ENCODE assay signal across 17 cellular contexts in the genomic region with DNA sequence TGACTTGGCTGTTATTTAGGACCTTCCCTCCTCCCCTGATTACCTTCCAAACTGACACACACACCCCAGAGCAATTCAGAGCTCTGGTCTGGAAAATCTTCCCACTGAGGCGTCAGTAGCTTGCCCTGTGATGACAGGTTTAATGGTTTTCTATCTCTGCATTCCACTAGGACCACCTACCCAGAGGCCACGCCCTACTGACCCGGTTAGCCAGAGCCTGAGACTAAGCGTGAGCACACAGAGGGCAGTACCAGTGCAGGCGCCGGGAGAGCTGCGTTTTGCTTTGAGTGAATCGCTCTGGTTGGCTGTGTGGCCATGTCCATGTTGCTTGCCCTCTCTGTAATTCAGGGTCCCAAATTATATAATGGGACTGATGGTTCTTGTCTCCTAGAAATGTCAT. TPM values are rescaled to one million over a fixed set of nuclear protein-coding genes. Genes with fewer than 3 reads are reported as not detected.
DNase-seq lines count a peak whose midpoint lies in the region; ATAC-seq and TF ChIP-seq lines count a peak whose summit lies in the region.
"Had no signal": no experiment of that assay in that cellular context is flagged by ENCODE, and none has a peak within 500 bp of the region (broad histone marks: within the 10 kb centered on the region; RNA-seq: fewer than 3 reads in every experiment).

No MANE protein-coding gene starts in this region.

- peak overlapping the region in 2 of 3 donors; percentile 92 to 93 for H3K27ac ChIP-seq in right lobe of liver
- H3K27ac ChIP-seq in CD8-positive, alpha-beta T cell (ENCODE audit: low read depth, low read length) = no peak overlapping the region
- H3K27ac ChIP-seq: neutrophil, spleen, stomach, upper lobe of right lung had no signal

- H3K36me3 ChIP-seq in right lobe of liver = no peaks in the 10 kb centered on the region
- no peaks in the 10 kb centered on the region for H3K36me3 ChIP-seq in CD8-positive, alpha-beta T cell (ENCODE audit: insufficient read depth, low read length)
- H3K36me3 ChIP-seq: neutrophil, upper lobe of right lung had no signal

- peak; percentile 86 for DNase-seq in Right ventricle myocardium inferior (ENCODE audit: missing footprints)
- no peak for DNase-seq in cardiac septum (ENCODE audit: low spot score)
- peak; percentile 42 for DNase-seq in left cardiac atrium
- peak in 2 of 3 donors; percentile 32 to 57 for DNase-seq in right lobe of liver
- no peak for DNase-seq in CD8-positive, alpha-beta T cell
- DNase-seq in foreskin melanocyte = no peak
- DNase-seq in GM03348 (ENCODE audit: low spot score) = no peak
- DNase-seq: Caco-2, cortex of kidney, NCI-H1048, NCI-H2107 had no signal

- WGBS in right lobe of liver (ENCODE audit: insufficient coverage, low coverage, low lambda C conversion rate, missing lambda C conversion rate) = 59% methylated on average over 8 of the region's 8 CpGs

- H3K9me3 ChIP-seq in right lobe of liver = no peaks in the 10 kb centered on the region
- no peaks in the 10 kb centered on the region for H3K9me3 ChIP-seq in CD8-positive, alpha-beta T cell (ENCODE audit: low read length)
- H3K9me3 ChIP-seq: Caco-2, mucosa of descending colon, neutrophil, spleen, stomach, upper lobe of right lung had no signal

- H3K27ac Mint-ChIP-seq in CD8-positive, alpha-beta T cell = no peak overlapping the region

- no peaks in the 10 kb centered on the region for H3K27me3 ChIP-seq in right lobe of liver
- no peaks in the 10 kb centered on the region for H3K27me3 ChIP-seq in CD8-positive, alpha-beta T cell (ENCODE audit: insufficient read depth, low read length)
- H3K27me3 ChIP-seq: spleen, stomach, upper lobe of right lung had no signal

- no peaks in the 10 kb centered on the region for H3K4me1 Mint-ChIP-seq in CD8-positive, alpha-beta T cell (ENCODE audit: low read depth)

- TF ChIP-seq CTCF in right lobe of liver (IDR thresholded peaks at IDR 0.05) = no peak
- no peak for TF ChIP-seq CTCF in CD8-positive, alpha-beta T cell (IDR thresholded peaks at IDR 0.05)

- no peak overlapping the region for H3K4me3 ChIP-seq in right lobe of liver
- no peak overlapping the region for H3K4me3 ChIP-seq in CD8-positive, alpha-beta T cell (ENCODE audit: low read depth, low read length)
- H3K4me3 ChIP-seq: mucosa of descending colon, spleen, stomach, upper lobe of right lung had no signal

- H3K4me3 Mint-ChIP-seq in CD8-positive, alpha-beta T cell = no peak overlapping the region

- peaks cover 0 to 42% (median 24%) of the 10 kb centered on the region in 4 donors for H3K4me1 ChIP-seq in right lobe of liver
- H3K4me1 ChIP-seq in CD8-positive, alpha-beta T cell (ENCODE audit: insufficient read depth, low read length) = no peaks in the 10 kb centered on the region

- no peaks in the 10 kb centered on the region for H3K9me3 Mint-ChIP-seq in CD8-positive, alpha-beta T cell

- POLR2A ChIA-PET in CD8-positive, alpha-beta T cell (lab: Charles Lee) = no interaction called here

- intact Hi-C loops in Right ventricle myocardium inferior (cut with DNase I) = no loop called here
- intact Hi-C loops in cardiac septum (cut with DNase I) = loop anchor here (5.0 to 10.0 kb wide), 2 partner anchors 37 to 140 kb away; a partner anchor contains a TSS
- intact Hi-C loops in left cardiac atrium (cut with DNase I) = loop anchor here in 1 of 2 donors (5.0 kb wide), 1 partner anchor 37 kb away; a partner anchor contains a TSS
- intact Hi-C loops in right lobe of liver (cut with DNase I) = no loop called here
- intact Hi-C loops in CD8-positive, alpha-beta T cell (cut with DNase I, micrococcal nuclease) = loop anchor here in 1 of 2 experiments (1.0 kb wide), 1 partner anchor 145 kb away; no protein-coding TSS in a partner anchor

- no peaks in the 10 kb centered on the region for H3K36me3 Mint-ChIP-seq in CD8-positive, alpha-beta T cell

- ATAC-seq in Right ventricle myocardium inferior = peak; percentile 78
- ATAC-seq in left cardiac atrium = peak; percentile 50 to 69
- ATAC-seq in right lobe of liver = no peak
- no peak for ATAC-seq in CD8-positive, alpha-beta T cell
- no peak for ATAC-seq in HG03442 (IDR thresholded peaks at IDR 0.05; ENCODE audit: unreplicated experiment)

- peaks cover 12% of the 10 kb centered on the region for H3K27me3 Mint-ChIP-seq in CD8-positive, alpha-beta T cell (ENCODE audit: low read depth)

- TF ChIP-seq POLR2A in right lobe of liver (IDR thresholded peaks at IDR 0.05) = no peak

- CTCF ChIA-PET in CD8-positive, alpha-beta T cell (lab: Charles Lee) = interaction anchor here (0.6 to 1.9 kb wide), 10 partner anchors 9 to 648 kb away, joined by 3 to 8 read pairs (median 4); no protein-coding TSS in a partner anchor

RNA-seq across cellular contexts. Expression of a gene that starts 36.2 kb away (rescaled TPM):
- total RNA-seq in Right ventricle myocardium inferior = 3,009 TPM
- 918 TPM for total RNA-seq in cardiac septum
- total RNA-seq in left cardiac atrium = 1,000 to 10,000 TPM; 2,696 to 3,455 TPM
- 100 to 1,000 TPM in 4 of 6 experiments, 10 to 100 TPM in 2; 95.6 to 155 (median 113) TPM for total RNA-seq in right lobe of liver
- total RNA-seq in CD8-positive, alpha-beta T cell = 100 to 1,000 TPM; 100 to 105 TPM

Comparison
In these comparisons a context has a peak if more than half of its experiments do, and no peak if none do; other contexts are left out.
1. DNase-seq: peak in Right ventricle myocardium inferior (single experiment), left cardiac atrium (single experiment) and right lobe of liver (2 of 3); none in cardiac septum (single experiment), CD8-positive, alpha-beta T cell (0 of 7), foreskin melanocyte (single experiment) and GM03348 (single experiment).
2. ATAC-seq: peak in Right ventricle myocardium inferior (single experiment) and left cardiac atrium (2 of 2); none in right lobe of liver (0 of 4), CD8-positive, alpha-beta T cell (single experiment) and HG03442 (single experiment).